Comparison of ENCODE assay signal across 10 cellular contexts in genomic region chr10:31383810-31384588, GRCh38.
DNase-seq lines count a peak whose midpoint lies in the region; ATAC-seq and TF ChIP-seq lines count a peak whose summit lies in the region.
"Had no signal": no experiment of that assay in that cellular context is flagged by ENCODE, and none has a peak within 500 bp of the region (broad histone marks: within the 10 kb centered on the region; RNA-seq: fewer than 3 reads in every experiment).

No MANE protein-coding gene starts in this region.

- H3K9me3 ChIP-seq in esophagus squamous epithelium = no peaks in the 10 kb centered on the region
- H3K9me3 ChIP-seq: esophagus muscularis mucosa, sigmoid colon had no signal

- H3K4me1 Mint-ChIP-seq in naive B cell = peaks cover 23 to 26% (median 23%) of the 10 kb centered on the region in 3 donors

- 90 to 97% methylated on average over 8 of the region's 8 CpGs for WGBS in esophagus squamous epithelium, 2 donors

- H3K4me1 ChIP-seq in esophagus squamous epithelium = no peaks in the 10 kb centered on the region

- H3K27ac ChIP-seq in esophagus squamous epithelium = no peak overlapping the region
- H3K27ac ChIP-seq: esophagus muscularis mucosa, sigmoid colon had no signal

- no peak overlapping the region for H3K4me3 ChIP-seq in esophagus squamous epithelium
- H3K4me3 ChIP-seq: esophagus muscularis mucosa, sigmoid colon had no signal

- TF ChIP-seq CTCF in esophagus squamous epithelium (IDR thresholded peaks at IDR 0.05) = no peak

- peaks cover 0 to 5% of the 10 kb centered on the region in 2 donors for H3K36me3 Mint-ChIP-seq in naive B cell

- H3K9me3 Mint-ChIP-seq in naive B cell = no peaks in the 10 kb centered on the region

- peak; percentile 93 for ATAC-seq in GM18873 (IDR thresholded peaks at IDR 0.05; ENCODE audit: low FRiP score, unreplicated experiment)
- ATAC-seq in GM21528 (IDR thresholded peaks at IDR 0.05; ENCODE audit: low FRiP score, unreplicated experiment) = peak; percentile 96
- ATAC-seq in HG03159 (IDR thresholded peaks at IDR 0.05; ENCODE audit: unreplicated experiment) = peak; percentile 96
- ATAC-seq in naive B cell (ENCODE audit: low read depth in 2 of 2) = peak; percentile 53 to 84

- no peak for TF ChIP-seq POLR2A in esophagus squamous epithelium (IDR thresholded peaks at IDR 0.05)

- DNase-seq in naive B cell = peak; percentile 14
- DNase-seq in stimulated activated CD4-positive, alpha-beta T cell treated with anti-CD3 and anti-CD28 coated beads, Interleukin-2, amount 100 ng/mL, for 48 hours = no peak
- DNase-seq in esophagus squamous epithelium (lab: John Stamatoyannopoulos, UW) = no peak
- DNase-seq in SW480 (ENCODE audit: low spot score) = no peak
- DNase-seq: Kasumi-1, sigmoid colon had no signal

- peak overlapping the region in 2 of 6 donors; percentile 34 to 49 for H3K27ac Mint-ChIP-seq in naive B cell

- H3K36me3 ChIP-seq in esophagus squamous epithelium = no peaks in the 10 kb centered on the region

- H3K27me3 Mint-ChIP-seq in naive B cell = no peaks in the 10 kb centered on the region

- H3K27me3 ChIP-seq in esophagus squamous epithelium = no peaks in the 10 kb centered on the region
- H3K27me3 ChIP-seq: esophagus muscularis mucosa, sigmoid colon had no signal

- peak overlapping the region in 2 of 8 donors; percentile 9 to 51 for H3K4me3 Mint-ChIP-seq in naive B cell

- intact Hi-C loops in esophagus squamous epithelium (cut with DNase I) = no loop called here
